ENCODE assay signal across 10 cellular contexts in the genomic region with DNA sequence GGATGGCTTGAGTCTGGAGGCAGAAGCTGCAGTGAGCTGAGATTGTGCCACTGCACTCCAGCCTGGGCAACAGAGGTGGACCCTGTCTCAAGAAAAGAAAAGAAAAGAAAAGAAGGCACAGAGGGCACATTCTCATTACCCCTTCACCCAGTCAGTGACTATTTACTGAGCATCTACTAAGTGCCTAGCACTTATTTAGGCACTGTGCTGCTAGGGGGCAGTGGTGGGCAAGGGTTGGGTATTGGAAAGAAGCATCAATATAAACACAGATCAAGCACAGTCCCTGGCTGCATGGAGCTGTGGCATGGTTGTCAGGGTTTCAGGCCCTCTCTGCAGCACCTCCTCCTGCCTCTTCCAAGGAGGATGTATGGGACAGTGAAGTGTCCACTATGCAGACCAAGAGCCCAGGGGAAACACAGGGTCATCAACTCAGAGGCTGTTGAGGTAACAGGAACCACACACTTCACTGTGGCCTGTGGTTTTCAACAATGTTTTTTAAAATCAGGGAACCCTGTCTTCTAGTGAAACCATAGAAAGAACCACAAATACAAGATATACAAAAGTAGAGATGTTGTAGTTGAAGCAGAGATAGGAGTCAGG.
DNase-seq lines count a peak whose midpoint lies in the region; ATAC-seq and TF ChIP-seq lines count a peak whose summit lies in the region.
"Had no signal": no experiment of that assay in that cellular context is flagged by ENCODE, and none has a peak within 500 bp of the region (broad histone marks: within the 10 kb centered on the region; RNA-seq: fewer than 3 reads in every experiment).

No MANE protein-coding gene starts in this region.

- H3K4me1 Mint-ChIP-seq in activated CD4-positive, alpha-beta T cell treated with anti-CD3 and anti-CD28 coated beads for 36 hours: no peaks in the 10 kb centered on the region

- H3K27me3 ChIP-seq in OCI-LY1 (ENCODE audit: insufficient read depth, low read length): no peaks in the 10 kb centered on the region

- no peak overlapping the region for H3K4me2 ChIP-seq in OCI-LY1 (ENCODE audit: low read length)

- H3K9ac ChIP-seq in OCI-LY1 (ENCODE audit: low read length): no peak overlapping the region

- peak; percentile 23 for ATAC-seq in activated CD4-positive, alpha-beta T cell treated with anti-CD3 and anti-CD28 coated beads for 36 hours
- ATAC-seq in GM19328 (IDR thresholded peaks at IDR 0.05; ENCODE audit: unreplicated experiment) (no peak), GM18517 (IDR thresholded peaks at IDR 0.05; ENCODE audit: unreplicated experiment) (no peak), HG03342 (IDR thresholded peaks at IDR 0.05; ENCODE audit: unreplicated experiment) (no peak)

- peak; percentile 36 for DNase-seq in activated CD4-positive, alpha-beta T cell treated with anti-CD3 and anti-CD28 coated beads for 36 hours
- DNase-seq in activated CD4-positive, alpha-beta T cell treated with anti-CD3 and anti-CD28 coated beads for 1 hour: no peak
- no peak for DNase-seq in fibroblast of mammary gland (ENCODE audit: low read depth)
- DNase-seq: Caco-2 had no signal

- no peak overlapping the region for H3K27ac ChIP-seq in OCI-LY1 (ENCODE audit: low read depth, low read length, poor library complexity, severe bottlenecking)

- H3K79me2 ChIP-seq in OCI-LY1 (ENCODE audit: insufficient read depth, low read length): no peaks in the 10 kb centered on the region

- no peaks in the 10 kb centered on the region for H3K9me2 ChIP-seq in OCI-LY1 (ENCODE audit: low read depth, low read length)

- H3K36me3 ChIP-seq in OCI-LY1 (ENCODE audit: insufficient read depth, low read length): no peaks in the 10 kb centered on the region

- CTCF ChIA-PET in activated CD4-positive, alpha-beta T cell treated with anti-CD3 and anti-CD28 coated beads for 36 hours (lab: Charles Lee): interaction anchor here (0.9 kb wide), 1 partner anchor 25 kb away, joined by 3 read pairs; no protein-coding TSS in a partner anchor

- H3K9me3 Mint-ChIP-seq in activated CD4-positive, alpha-beta T cell treated with anti-CD3 and anti-CD28 coated beads for 36 hours (ENCODE audit: low read depth): no peaks in the 10 kb centered on the region
- H3K9me3 Mint-ChIP-seq: activated naive CD4-positive, alpha-beta T cell treated with anti-CD3 and anti-CD28 coated beads, Interleukin-2, amount 50 U/mL, for 72 hours had no signal

- H3F3A ChIP-seq in OCI-LY1 (ENCODE audit: insufficient read depth, low read length): no peaks in the 10 kb centered on the region

- POLR2A ChIA-PET in activated CD4-positive, alpha-beta T cell treated with anti-CD3 and anti-CD28 coated beads for 36 hours (lab: Charles Lee): no interaction called here

- H3K36me3 Mint-ChIP-seq in activated CD4-positive, alpha-beta T cell treated with anti-CD3 and anti-CD28 coated beads for 36 hours (ENCODE audit: low read depth): no peaks in the 10 kb centered on the region
- H3K36me3 Mint-ChIP-seq: activated naive CD4-positive, alpha-beta T cell treated with anti-CD3 and anti-CD28 coated beads, Interleukin-2, amount 50 U/mL, for 72 hours had no signal

- TF ChIP-seq CTCF in GM12872 (IDR thresholded peaks at IDR 0.05; ENCODE audit: insufficient read depth, low read depth, low read length): peak; percentile 47; the same call in 1 of the 3 replicates
- peak; percentile 50 for TF ChIP-seq CTCF in OCI-LY1 (IDR thresholded peaks at IDR 0.05; ENCODE audit: low read length)
- TF ChIP-seq CTCF in fibroblast of mammary gland (conservative IDR thresholded peaks at IDR 0.05; ENCODE audit: control insufficient read depth, insufficient read depth, low read depth, low read length): peak; percentile 10

- no peaks in the 10 kb centered on the region for H4K20me1 ChIP-seq in OCI-LY1 (ENCODE audit: insufficient read depth, low read length)

- intact Hi-C loops in activated CD4-positive, alpha-beta T cell treated with anti-CD3 and anti-CD28 coated beads for 36 hours (cut with DNase I, micrococcal nuclease): loop anchor here in 1 of 2 experiments (5.0 kb wide), 1 partner anchor 185 kb away; no protein-coding TSS in a partner anchor

- H2AFZ ChIP-seq in OCI-LY1 (ENCODE audit: low read length): no peak overlapping the region

- H3K4me3 Mint-ChIP-seq in activated CD4-positive, alpha-beta T cell treated with anti-CD3 and anti-CD28 coated beads for 36 hours: no peak overlapping the region

- H3K27ac Mint-ChIP-seq in activated CD4-positive, alpha-beta T cell treated with anti-CD3 and anti-CD28 coated beads for 36 hours: no peak overlapping the region
- H3K27ac Mint-ChIP-seq: activated naive CD4-positive, alpha-beta T cell treated with anti-CD3 and anti-CD28 coated beads, Interleukin-2, amount 50 U/mL, for 72 hours had no signal

- no peak overlapping the region for H3K4me3 ChIP-seq in OCI-LY1 (ENCODE audit: low read depth, low read length, poor library complexity, severe bottlenecking)
- H3K4me3 ChIP-seq in fibroblast of mammary gland (ENCODE audit: control insufficient read depth, low read depth, low read length): no peak overlapping the region

- peaks cover 14% of the 10 kb centered on the region for H3K27me3 Mint-ChIP-seq in activated CD4-positive, alpha-beta T cell treated with anti-CD3 and anti-CD28 coated beads for 36 hours

- H3K4me1 ChIP-seq in OCI-LY1 (ENCODE audit: insufficient read depth, low read length, severe bottlenecking): no peaks in the 10 kb centered on the region
- H3K4me1 ChIP-seq: Caco-2 had no signal

- no peaks in the 10 kb centered on the region for H3K9me3 ChIP-seq in OCI-LY1 (ENCODE audit: low read length)
- H3K9me3 ChIP-seq: Caco-2 had no signal
